ENCODE assay signal across 1 cellular context in genomic region chr17:58313815-58314705, GRCh38.
TF ChIP-seq lines count a peak whose summit lies in the region.

No MANE protein-coding gene starts in this region.

TF ChIP-seq in K562, 482 proteins besides CTCF, POLR2A, EP300 and RAD21:
- TF ChIP-seq MTA1 (IDR thresholded peaks at IDR 0.05; ENCODE audit: borderline replicate concordance) (no peak), ILF3 (IDR thresholded peaks at IDR 0.05; ENCODE audit: borderline replicate concordance) (no peak), CBFA2T2 (conservative IDR thresholded peaks at IDR 0.05) (no peak), SNRNP70 (optimal IDR thresholded peaks at IDR 0.05; ENCODE audit: low read depth, low read length) (no peak), PKNOX1 (IDR thresholded peaks at IDR 0.05) (peak; percentile 76), MEF2A (IDR thresholded peaks at IDR 0.05; ENCODE audit: control insufficient read depth, low read depth, low read length) (no peak), ZNF280A (IDR thresholded peaks at IDR 0.05; ENCODE audit: low read depth, partially characterized antibody) (no peak), RREB1 (CRISPR knock-in tag; IDR thresholded peaks at IDR 0.05) (no peak), ESRRB (CRISPR knock-in tag; IDR thresholded peaks at IDR 0.05; ENCODE audit: borderline replicate concordance) (no peak), SMARCE1 (IDR thresholded peaks at IDR 0.05) (no peak), SRF (CRISPR knock-in tag; IDR thresholded peaks at IDR 0.05) (0 out of 4 replicates have a peak, but pooled peaks of 1 of the 2 experiments have one; percentile 15), TBP (optimal IDR thresholded peaks at IDR 0.05; ENCODE audit: low read depth, low read length) (peak; percentile 19), ZBTB12 (CRISPR knock-in tag; IDR thresholded peaks at IDR 0.05) (no peak), MEIS2 (IDR thresholded peaks at IDR 0.05; ENCODE audit: partially characterized antibody) (peak; percentile 30), ZKSCAN8 (CRISPR knock-in tag; IDR thresholded peaks at IDR 0.05) (no peak)
